Comparison of ENCODE assay signal across 2 cellular contexts in genomic region chr10:95525033-95525418, GRCh38.
TF ChIP-seq lines count a peak whose summit lies in the region.

No MANE protein-coding gene starts in this region.

TF ChIP-seq in liver, 16 proteins besides CTCF, POLR2A, EP300 and RAD21:
- no peak for TF ChIP-seq FOXA1 (IDR thresholded peaks at IDR 0.05)
- TF ChIP-seq FOXA2 (IDR thresholded peaks at IDR 0.05): no peak
- TF ChIP-seq RXRA (IDR thresholded peaks at IDR 0.05): peak; percentile 34 to 35
- TF ChIP-seq YY1 (IDR thresholded peaks at IDR 0.05): peak; percentile 29
- peak; percentile 50 to 65 for TF ChIP-seq HNF4A (conservative IDR thresholded peaks at IDR 0.05)
- TF ChIP-seq JUND (IDR thresholded peaks at IDR 0.05): peak in 1 of 2 donors; percentile 9
- no peak for TF ChIP-seq MAX (IDR thresholded peaks at IDR 0.05)

TF ChIP-seq in HepG2, 621 proteins besides CTCF, POLR2A, EP300 and RAD21:
- no peak for TF ChIP-seq ZNF180 (CRISPR knock-in tag; IDR thresholded peaks at IDR 0.05; ENCODE audit: borderline replicate concordance, low read depth)
- TF ChIP-seq ZNF749 (CRISPR knock-in tag; IDR thresholded peaks at IDR 0.05; ENCODE audit: borderline replicate concordance): no peak
- no peak for TF ChIP-seq ZNF296 (CRISPR knock-in tag; conservative IDR thresholded peaks at IDR 0.05)
- no peak for TF ChIP-seq PHB2 (IDR thresholded peaks at IDR 0.05; ENCODE audit: partially characterized antibody)
- no peak for TF ChIP-seq ZMYM4 (CRISPR knock-in tag; IDR thresholded peaks at IDR 0.05)
- TF ChIP-seq RFX3 (CRISPR knock-in tag; IDR thresholded peaks at IDR 0.05): no peak
- TF ChIP-seq ATAD3A (CRISPR knock-in tag; IDR thresholded peaks at IDR 0.05): no peak
- no peak for TF ChIP-seq ZNF230 (CRISPR knock-in tag; IDR thresholded peaks at IDR 0.05)
- no peak for TF ChIP-seq ZSCAN21 (CRISPR knock-in tag; IDR thresholded peaks at IDR 0.05; ENCODE audit: borderline replicate concordance)
